ENCODE assay signal across 1 cellular context in genomic region chr14:21525571-21525970, GRCh38.
TF ChIP-seq lines count a peak whose summit lies in the region.

No MANE protein-coding gene starts in this region.

TF ChIP-seq in IMR-90, 13 proteins besides CTCF, POLR2A, EP300 and RAD21:
- no peak for TF ChIP-seq SMC3 (IDR thresholded peaks at IDR 0.05; ENCODE audit: low read depth, low read length)
- no peak for TF ChIP-seq USF2 (IDR thresholded peaks at IDR 0.05; ENCODE audit: low read depth, low read length)
- TF ChIP-seq MAZ (IDR thresholded peaks at IDR 0.05; ENCODE audit: borderline replicate concordance, low read depth, low read length) = no peak
- no peak for TF ChIP-seq MXI1 (IDR thresholded peaks at IDR 0.05; ENCODE audit: borderline replicate concordance, low read depth, low read length)
- TF ChIP-seq NFE2L2 (IDR thresholded peaks at IDR 0.05; ENCODE audit: low read depth, low read length) = no peak
- no peak for TF ChIP-seq RCOR1 (IDR thresholded peaks at IDR 0.05; ENCODE audit: insufficient replicate concordance, low read length)
- no peak for TF ChIP-seq BHLHE40 (IDR thresholded peaks at IDR 0.05; ENCODE audit: low read depth, low read length)
- TF ChIP-seq FOS (IDR thresholded peaks at IDR 0.05; ENCODE audit: low read depth, low read length) = no peak
- TF ChIP-seq MAFK (IDR thresholded peaks at IDR 0.05; ENCODE audit: low read depth, low read length) = no peak
- TF ChIP-seq RFX5 (IDR thresholded peaks at IDR 0.05; ENCODE audit: low read depth, low read length) = no peak
